Comparison of ENCODE assay signal across 1 cellular context in the genomic region with DNA sequence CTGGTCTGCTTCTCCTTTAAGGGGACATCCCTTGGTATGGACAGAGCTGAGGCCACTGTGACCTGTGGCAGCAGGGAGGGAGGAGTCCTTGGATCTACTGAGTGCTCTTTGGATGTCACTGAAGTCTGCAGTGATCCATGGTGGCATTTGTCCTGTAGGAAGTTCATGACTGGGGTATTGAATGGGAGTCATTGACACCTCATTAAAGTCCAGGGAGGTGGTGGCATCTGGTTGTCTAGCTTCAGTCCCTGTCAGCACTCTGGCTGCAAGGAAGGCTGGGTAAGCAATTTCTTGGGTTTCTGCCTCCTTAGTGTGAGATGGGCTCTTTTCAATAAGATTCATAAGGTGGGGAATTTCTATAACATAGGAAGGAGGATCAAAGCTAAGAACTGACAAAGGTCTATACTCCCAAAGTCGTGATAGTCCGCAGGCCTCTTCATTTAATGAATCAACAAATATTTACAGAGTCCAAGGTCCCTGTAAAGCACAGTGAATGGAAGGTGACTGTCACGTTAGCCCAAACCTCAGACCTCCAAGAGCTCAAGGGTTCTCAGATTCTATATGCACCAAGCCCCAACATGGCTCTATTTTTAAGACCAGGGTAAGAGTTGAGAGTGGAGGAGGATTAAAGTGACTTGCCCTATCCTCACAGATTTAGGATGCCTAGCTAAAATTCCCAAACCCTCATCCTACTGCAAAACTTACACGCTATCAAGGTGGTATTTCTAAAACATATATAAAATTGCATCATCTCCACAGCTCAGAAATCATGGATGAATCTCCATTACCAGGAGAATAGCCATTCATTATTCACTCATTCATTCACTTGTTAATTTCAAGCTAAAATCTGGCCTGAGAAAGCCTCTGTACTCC.
TF ChIP-seq lines count a peak whose summit lies in the region.

No MANE protein-coding gene starts in this region.

TF ChIP-seq in HepG2, 621 proteins besides CTCF, POLR2A, EP300 and RAD21 (continued from another document and continues in another):
- TF ChIP-seq, protein P1, sequence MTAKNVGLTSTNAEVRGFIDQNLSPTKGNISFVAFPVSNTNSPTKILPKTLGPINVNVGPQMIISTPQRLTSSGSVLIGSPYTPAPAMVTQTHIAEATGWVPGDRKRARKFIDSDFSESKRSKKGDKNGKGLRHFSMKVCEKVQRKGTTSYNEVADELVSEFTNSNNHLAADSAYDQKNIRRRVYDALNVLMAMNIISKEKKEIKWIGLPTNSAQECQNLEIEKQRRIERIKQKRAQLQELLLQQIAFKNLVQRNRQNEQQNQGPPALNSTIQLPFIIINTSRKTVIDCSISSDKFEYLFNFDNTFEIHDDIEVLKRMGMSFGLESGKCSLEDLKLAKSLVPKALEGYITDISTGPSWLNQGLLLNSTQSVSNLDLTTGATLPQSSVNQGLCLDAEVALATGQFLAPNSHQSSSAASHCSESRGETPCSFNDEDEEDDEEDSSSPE (CRISPR knock-in tag; IDR thresholded peaks at IDR 0.05) = peak; percentile 48
- peak; percentile 23 for TF ChIP-seq ZEB1 (IDR thresholded peaks at IDR 0.05; ENCODE audit: insufficient replicate concordance, low read depth)
- TF ChIP-seq HNF4A (CRISPR knock-in tag; IDR thresholded peaks at IDR 0.05) = peak; percentile 88
- peak; percentile 50 for TF ChIP-seq DMAP1 (CRISPR knock-in tag; IDR thresholded peaks at IDR 0.05)
- peak; percentile 48 for TF ChIP-seq SAP130 (CRISPR knock-in tag; IDR thresholded peaks at IDR 0.05; ENCODE audit: low read depth)
- TF ChIP-seq, protein P2, sequence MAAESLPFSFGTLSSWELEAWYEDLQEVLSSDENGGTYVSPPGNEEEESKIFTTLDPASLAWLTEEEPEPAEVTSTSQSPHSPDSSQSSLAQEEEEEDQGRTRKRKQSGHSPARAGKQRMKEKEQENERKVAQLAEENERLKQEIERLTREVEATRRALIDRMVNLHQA (CRISPR knock-in tag; IDR thresholded peaks at IDR 0.05) = no peak
- TF ChIP-seq NR1H2 (CRISPR knock-in tag; IDR thresholded peaks at IDR 0.05; ENCODE audit: borderline replicate concordance, low read depth) = no peak
- TF ChIP-seq NFKBIZ (CRISPR knock-in tag; IDR thresholded peaks at IDR 0.05) = no peak
- peak; percentile 78 for TF ChIP-seq HMG20A (CRISPR knock-in tag; IDR thresholded peaks at IDR 0.05; ENCODE audit: borderline replicate concordance)
- TF ChIP-seq SMC3 (IDR thresholded peaks at IDR 0.05; ENCODE audit: low read length) = peak; percentile 8; the same call in 1 of the 2 replicates
- no peak for TF ChIP-seq ZNF709 (CRISPR knock-in tag; IDR thresholded peaks at IDR 0.05)
- peak; percentile 70 for TF ChIP-seq ZNF331 (CRISPR knock-in tag; IDR thresholded peaks at IDR 0.05)
- no peak for TF ChIP-seq NONO (IDR thresholded peaks at IDR 0.05)
- no peak for TF ChIP-seq NONO (CRISPR knock-in tag; conservative IDR thresholded peaks at IDR 0.05)
- TF ChIP-seq, protein P3, sequence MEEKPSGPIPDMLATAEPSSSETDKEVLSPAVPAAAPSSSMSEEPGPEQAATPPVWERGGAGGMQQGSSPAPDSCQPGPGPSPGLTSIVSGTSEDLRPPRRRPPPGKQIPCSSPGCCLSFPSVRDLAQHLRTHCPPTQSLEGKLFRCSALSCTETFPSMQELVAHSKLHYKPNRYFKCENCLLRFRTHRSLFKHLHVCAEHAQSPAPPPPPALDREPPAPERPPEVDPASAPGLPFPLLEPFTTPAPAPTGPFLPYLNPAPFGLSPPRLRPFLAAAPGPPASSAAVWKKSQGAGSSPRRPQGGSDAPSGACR (CRISPR knock-in tag; IDR thresholded peaks at IDR 0.05) = no peak
- peak; percentile 26; the same call in 1 of the 2 replicates for TF ChIP-seq SNAI1 (CRISPR knock-in tag; IDR thresholded peaks at IDR 0.05; ENCODE audit: borderline replicate concordance)
- no peak for TF ChIP-seq ZNF484 (CRISPR knock-in tag; IDR thresholded peaks at IDR 0.05; ENCODE audit: borderline replicate concordance, low read depth)
- TF ChIP-seq BCL6 (CRISPR knock-in tag; IDR thresholded peaks at IDR 0.05) = peak; percentile 54
- TF ChIP-seq EHMT2 (IDR thresholded peaks at IDR 0.05; ENCODE audit: borderline replicate concordance, low read depth, low read length) = peak; percentile 97
- no peak for TF ChIP-seq SOX6 (IDR thresholded peaks at IDR 0.05)
- peak; percentile 88 for TF ChIP-seq SOX6 (CRISPR knock-in tag; IDR thresholded peaks at IDR 0.05)
- TF ChIP-seq, protein P4, sequence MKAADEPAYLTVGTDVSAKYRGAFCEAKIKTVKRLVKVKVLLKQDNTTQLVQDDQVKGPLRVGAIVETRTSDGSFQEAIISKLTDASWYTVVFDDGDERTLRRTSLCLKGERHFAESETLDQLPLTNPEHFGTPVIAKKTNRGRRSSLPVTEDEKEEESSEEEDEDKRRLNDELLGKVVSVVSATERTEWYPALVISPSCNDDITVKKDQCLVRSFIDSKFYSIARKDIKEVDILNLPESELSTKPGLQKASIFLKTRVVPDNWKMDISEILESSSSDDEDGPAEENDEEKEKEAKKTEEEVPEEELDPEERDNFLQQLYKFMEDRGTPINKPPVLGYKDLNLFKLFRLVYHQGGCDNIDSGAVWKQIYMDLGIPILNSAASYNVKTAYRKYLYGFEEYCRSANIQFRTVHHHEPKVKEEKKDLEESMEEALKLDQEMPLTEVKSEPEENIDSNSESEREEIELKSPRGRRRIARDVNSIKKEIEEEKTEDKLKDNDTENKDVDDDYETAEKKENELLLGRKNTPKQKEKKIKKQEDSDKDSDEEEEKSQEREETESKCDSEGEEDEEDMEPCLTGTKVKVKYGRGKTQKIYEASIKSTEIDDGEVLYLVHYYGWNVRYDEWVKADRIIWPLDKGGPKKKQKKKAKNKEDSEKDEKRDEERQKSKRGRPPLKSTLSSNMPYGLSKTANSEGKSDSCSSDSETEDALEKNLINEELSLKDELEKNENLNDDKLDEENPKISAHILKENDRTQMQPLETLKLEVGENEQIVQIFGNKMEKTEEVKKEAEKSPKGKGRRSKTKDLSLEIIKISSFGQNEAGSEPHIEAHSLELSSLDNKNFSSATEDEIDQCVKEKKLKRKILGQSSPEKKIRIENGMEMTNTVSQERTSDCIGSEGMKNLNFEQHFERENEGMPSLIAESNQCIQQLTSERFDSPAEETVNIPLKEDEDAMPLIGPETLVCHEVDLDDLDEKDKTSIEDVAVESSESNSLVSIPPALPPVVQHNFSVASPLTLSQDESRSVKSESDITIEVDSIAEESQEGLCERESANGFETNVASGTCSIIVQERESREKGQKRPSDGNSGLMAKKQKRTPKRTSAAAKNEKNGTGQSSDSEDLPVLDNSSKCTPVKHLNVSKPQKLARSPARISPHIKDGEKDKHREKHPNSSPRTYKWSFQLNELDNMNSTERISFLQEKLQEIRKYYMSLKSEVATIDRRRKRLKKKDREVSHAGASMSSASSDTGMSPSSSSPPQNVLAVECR (CRISPR knock-in tag; IDR thresholded peaks at IDR 0.05; ENCODE audit: borderline replicate concordance) = peak; percentile 4; the same call in 1 of the 2 replicates
- TF ChIP-seq, protein P5, sequence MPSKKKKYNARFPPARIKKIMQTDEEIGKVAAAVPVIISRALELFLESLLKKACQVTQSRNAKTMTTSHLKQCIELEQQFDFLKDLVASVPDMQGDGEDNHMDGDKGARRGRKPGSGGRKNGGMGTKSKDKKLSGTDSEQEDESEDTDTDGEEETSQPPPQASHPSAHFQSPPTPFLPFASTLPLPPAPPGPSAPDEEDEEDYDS (CRISPR knock-in tag; IDR thresholded peaks at IDR 0.05) = peak; percentile 35; the same call in 1 of the 2 replicates
- TF ChIP-seq ZNF205 (CRISPR knock-in tag; IDR thresholded peaks at IDR 0.05) = peak; percentile 81
- TF ChIP-seq, protein P6, sequence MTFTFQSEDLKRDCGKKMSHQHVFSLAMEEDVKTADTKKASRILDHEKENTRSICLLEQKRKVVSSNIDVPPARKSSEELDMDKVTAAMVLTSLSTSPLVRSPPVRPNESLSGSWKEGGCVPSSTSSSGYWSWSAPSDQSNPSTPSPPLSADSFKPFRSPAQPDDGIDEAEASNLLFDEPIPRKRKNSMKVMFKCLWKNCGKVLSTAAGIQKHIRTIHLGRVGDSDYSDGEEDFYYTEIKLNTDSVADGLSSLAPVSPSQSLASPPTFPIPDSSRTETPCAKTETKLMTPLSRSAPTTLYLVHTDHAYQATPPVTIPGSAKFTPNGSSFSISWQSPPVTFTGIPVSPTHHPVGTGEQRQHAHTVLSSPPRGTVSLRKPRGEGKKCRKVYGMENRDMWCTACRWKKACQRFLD (CRISPR knock-in tag; IDR thresholded peaks at IDR 0.05; ENCODE audit: borderline replicate concordance) = no peak
- no peak for TF ChIP-seq ZNF296 (CRISPR knock-in tag; conservative IDR thresholded peaks at IDR 0.05)
- no peak for TF ChIP-seq LCORL (IDR thresholded peaks at IDR 0.05)
- 0 out of 2 replicates have a peak, but pooled peaks have one; percentile 21 for TF ChIP-seq LCORL (CRISPR knock-in tag; IDR thresholded peaks at IDR 0.05)
- TF ChIP-seq ZNF543 (CRISPR knock-in tag; IDR thresholded peaks at IDR 0.05) = no peak
- TF ChIP-seq NR3C1 (CRISPR knock-in tag; IDR thresholded peaks at IDR 0.05) = no peak
- TF ChIP-seq SP2 (CRISPR knock-in tag; IDR thresholded peaks at IDR 0.05) = no peak
- TF ChIP-seq CBX5 (CRISPR knock-in tag; IDR thresholded peaks at IDR 0.05; ENCODE audit: borderline replicate concordance) = peak; percentile 69; the same call in 1 of the 2 replicates
- TF ChIP-seq HOXA3 (CRISPR knock-in tag; IDR thresholded peaks at IDR 0.05) = peak; percentile 50; the same call in 1 of the 2 replicates
- TF ChIP-seq GTF3A (CRISPR knock-in tag; conservative IDR thresholded peaks at IDR 0.05) = no peak
- peak; percentile 38; the same call in 1 of the 2 replicates for TF ChIP-seq TAF1 (CRISPR knock-in tag; IDR thresholded peaks at IDR 0.05)
- peak; percentile 81 for TF ChIP-seq TCF7L2 (IDR thresholded peaks at IDR 0.05; ENCODE audit: low read depth, low read length)
- TF ChIP-seq YEATS2 (CRISPR knock-in tag; IDR thresholded peaks at IDR 0.05; ENCODE audit: borderline replicate concordance) = peak; percentile 47; the same call in 1 of the 2 replicates
- TF ChIP-seq MBD4 (IDR thresholded peaks at IDR 0.05; ENCODE audit: borderline replicate concordance, low read length) = peak; percentile 67; the same call in 1 of the 2 replicates
- TF ChIP-seq CEBPG (CRISPR knock-in tag; IDR thresholded peaks at IDR 0.05) = peak; percentile 73
- TF ChIP-seq ATRX (CRISPR knock-in tag; IDR thresholded peaks at IDR 0.05; ENCODE audit: borderline replicate concordance) = no peak
- peak; percentile 83 for TF ChIP-seq TBX3 (IDR thresholded peaks at IDR 0.05; ENCODE audit: borderline replicate concordance)
- TF ChIP-seq CENPX (CRISPR knock-in tag; IDR thresholded peaks at IDR 0.05) = no peak
- TF ChIP-seq, protein P7, sequence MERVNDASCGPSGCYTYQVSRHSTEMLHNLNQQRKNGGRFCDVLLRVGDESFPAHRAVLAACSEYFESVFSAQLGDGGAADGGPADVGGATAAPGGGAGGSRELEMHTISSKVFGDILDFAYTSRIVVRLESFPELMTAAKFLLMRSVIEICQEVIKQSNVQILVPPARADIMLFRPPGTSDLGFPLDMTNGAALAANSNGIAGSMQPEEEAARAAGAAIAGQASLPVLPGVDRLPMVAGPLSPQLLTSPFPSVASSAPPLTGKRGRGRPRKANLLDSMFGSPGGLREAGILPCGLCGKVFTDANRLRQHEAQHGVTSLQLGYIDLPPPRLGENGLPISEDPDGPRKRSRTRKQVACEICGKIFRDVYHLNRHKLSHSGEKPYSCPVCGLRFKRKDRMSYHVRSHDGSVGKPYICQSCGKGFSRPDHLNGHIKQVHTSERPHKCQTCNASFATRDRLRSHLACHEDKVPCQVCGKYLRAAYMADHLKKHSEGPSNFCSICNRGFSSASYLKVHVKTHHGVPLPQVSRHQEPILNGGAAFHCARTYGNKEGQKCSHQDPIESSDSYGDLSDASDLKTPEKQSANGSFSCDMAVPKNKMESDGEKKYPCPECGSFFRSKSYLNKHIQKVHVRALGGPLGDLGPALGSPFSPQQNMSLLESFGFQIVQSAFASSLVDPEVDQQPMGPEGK (CRISPR knock-in tag; IDR thresholded peaks at IDR 0.05) = peak; percentile 39
- TF ChIP-seq ZNF792 (CRISPR knock-in tag; IDR thresholded peaks at IDR 0.05) = 0 out of 2 replicates have a peak, but pooled peaks have one; percentile 20
- TF ChIP-seq, protein P8, sequence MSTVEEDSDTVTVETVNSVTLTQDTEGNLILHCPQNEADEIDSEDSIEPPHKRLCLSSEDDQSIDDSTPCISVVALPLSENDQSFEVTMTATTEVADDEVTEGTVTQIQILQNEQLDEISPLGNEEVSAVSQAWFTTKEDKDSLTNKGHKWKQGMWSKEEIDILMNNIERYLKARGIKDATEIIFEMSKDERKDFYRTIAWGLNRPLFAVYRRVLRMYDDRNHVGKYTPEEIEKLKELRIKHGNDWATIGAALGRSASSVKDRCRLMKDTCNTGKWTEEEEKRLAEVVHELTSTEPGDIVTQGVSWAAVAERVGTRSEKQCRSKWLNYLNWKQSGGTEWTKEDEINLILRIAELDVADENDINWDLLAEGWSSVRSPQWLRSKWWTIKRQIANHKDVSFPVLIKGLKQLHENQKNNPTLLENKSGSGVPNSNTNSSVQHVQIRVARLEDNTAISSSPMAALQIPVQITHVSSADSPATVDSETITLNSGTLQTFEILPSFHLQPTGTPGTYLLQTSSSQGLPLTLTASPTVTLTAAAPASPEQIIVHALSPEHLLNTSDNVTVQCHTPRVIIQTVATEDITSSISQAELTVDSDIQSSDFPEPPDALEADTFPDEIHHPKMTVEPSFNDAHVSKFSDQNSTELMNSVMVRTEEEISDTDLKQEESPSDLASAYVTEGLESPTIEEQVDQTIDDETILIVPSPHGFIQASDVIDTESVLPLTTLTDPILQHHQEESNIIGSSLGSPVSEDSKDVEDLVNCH (CRISPR knock-in tag; IDR thresholded peaks at IDR 0.05) = no peak
- TF ChIP-seq ZNF350 (CRISPR knock-in tag; IDR thresholded peaks at IDR 0.05; ENCODE audit: borderline replicate concordance, low read depth) = peak; percentile 47; the same call in 1 of the 2 replicates
